14 cellular contexts compared by ENCODE assay signal in the genomic region with DNA sequence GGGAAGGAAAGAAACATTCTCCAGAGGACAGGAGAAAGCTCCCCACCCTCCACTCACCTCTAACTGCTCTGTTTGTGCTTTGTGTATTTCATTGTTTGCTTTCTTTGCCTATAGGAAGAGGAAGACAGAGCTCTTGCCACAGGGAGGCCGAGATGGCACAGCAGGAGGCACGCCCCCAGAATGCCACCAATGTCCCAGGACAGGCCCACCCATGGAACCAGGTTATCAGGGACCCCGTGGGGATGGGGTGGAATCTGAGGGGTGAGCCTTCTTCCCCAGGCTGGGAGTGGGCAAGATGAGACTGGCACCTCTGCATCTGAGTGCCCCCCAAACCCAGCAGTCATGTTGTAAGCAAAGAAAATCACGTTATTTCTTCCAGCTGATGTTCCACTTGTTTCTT.
"Had no signal": no experiment of that assay in that cellular context is flagged by ENCODE, and none has a peak within 500 bp of the region (broad histone marks: within the 10 kb centered on the region; RNA-seq: fewer than 3 reads in every experiment).

No MANE protein-coding gene starts in this region.

- ATAC-seq: foreskin keratinocyte; gastroesophageal sphincter; heart left ventricle; left lobe of liver; mucosa of descending colon; natural killer cell treated with Interleukin-12 subunit alpha and Interleukin-12 subunit beta and Interleukin-15 and Interleukin-18, amount 100 ng/mL, for 72 hours; pancreas; sciatic nerve; stimulated activated naive B cell treated with anti-CD40 and anti-IgM and Interleukin-4, amounts not matched to agents 10 μg/mL and 1 μg/mL and 100 μg/mL, for 72 hours had no signal

- DNase-seq: cortex of kidney; effector CD8-positive, alpha-beta T cell; foreskin keratinocyte; kidney; mucosa of descending colon; naive B cell; stimulated activated CD4-positive, alpha-beta T cell treated with anti-CD3 and anti-CD28 coated beads, Interleukin-4, amount 100 ng/mL, for 4 hours; stimulated activated naive B cell treated with anti-CD40 and anti-IgM and Interleukin-4, amounts not matched to agents 10 μg/mL and 1 μg/mL and 100 μg/mL, for 72 hours had no signal
